Comparison of ENCODE assay signal across 34 cellular contexts in genomic region chr4:86249074-86249473, GRCh38.
"Had no signal": no experiment of that assay in that cellular context is flagged by ENCODE, and none has a peak within 500 bp of the region (broad histone marks: within the 10 kb centered on the region; RNA-seq: fewer than 3 reads in every experiment).

No MANE protein-coding gene starts in this region.

- H3K4me3 Mint-ChIP-seq: activated CD4-positive, alpha-beta memory T cell treated with anti-CD3 and anti-CD28 coated beads for 36 hours; activated CD4-positive, alpha-beta T cell treated with anti-CD3 and anti-CD28 coated beads for 36 hours; activated naive CD4-positive, alpha-beta T cell treated with anti-CD3 and anti-CD28 coated beads for 36 hours; activated T-cell treated with anti-CD3 and anti-CD28 coated beads, Interleukin-2, amount 50 U/mL, for 4 hours; activated T-helper 1 cell treated with anti-CD3 and anti-CD28 coated beads, Interleukin-12 subunit alpha, Interleukin-12 subunit beta, Interleukin-2, Interleukin-4 antibody, amounts not matched to agents 30 ng/mL and 10 ng/mL and 1 ng/mL, durations not matched to agents 14 hours and 24 hours and 36 hours; brain; central memory CD8-positive, alpha-beta T cell; T-helper 1 cell treated with Interleukin-12 subunit alpha and Interleukin-12 subunit beta and Interleukin-4 antibody, amounts not matched to agents 30 μg/mL and 1 μg/mL, for 36 hours; T-helper 2 cell treated with Interferon-gamma antibody and Interleukin-4, amounts not matched to agents 5 μg/mL and 100 μg/mL, for 36 hours had no signal

- H3K4me1 ChIP-seq: adrenal gland, Peyer's patch, SJSA1 had no signal

- H3K9me3 ChIP-seq: adrenal gland, Peyer's patch, SJSA1, SK-N-SH had no signal

- H3K27me3 Mint-ChIP-seq: activated CD4-positive, alpha-beta memory T cell treated with anti-CD3 and anti-CD28 coated beads for 36 hours; activated CD4-positive, alpha-beta T cell treated with anti-CD3 and anti-CD28 coated beads for 36 hours; brain; central memory CD8-positive, alpha-beta T cell had no signal

- H3K4me1 Mint-ChIP-seq: activated CD4-positive, alpha-beta T cell treated with anti-CD3 and anti-CD28 coated beads for 36 hours; brain; central memory CD8-positive, alpha-beta T cell had no signal

- H3K36me3 Mint-ChIP-seq: activated CD4-positive, alpha-beta memory T cell treated with anti-CD3 and anti-CD28 coated beads for 36 hours; activated naive CD4-positive, alpha-beta T cell treated with anti-CD3 and anti-CD28 coated beads, Interleukin-2, amount 50 U/mL, for 72 hours had no signal

- DNase-seq: activated CD4-positive, alpha-beta memory T cell treated with anti-CD3 and anti-CD28 coated beads for 36 hours; activated CD4-positive, alpha-beta T cell treated with anti-CD3 and anti-CD28 coated beads for 36 hours; activated CD4-positive, alpha-beta T cell treated with anti-CD3 and anti-CD28 coated beads, Interleukin-2, amount 50 U/mL, for 1 hour; activated CD8-positive, alpha-beta memory T cell treated with anti-CD3 and anti-CD28 coated beads, Interleukin-2, amount 50 U/mL, for 4 hours; activated gamma-delta T cell treated with Interleukin-2 at 50 U/mL for 16 hours; activated naive CD4-positive, alpha-beta T cell treated with anti-CD3 and anti-CD28 coated beads for 36 hours; activated T-cell treated with anti-CD3 and anti-CD28 coated beads for 4 hours; activated T-cell treated with anti-CD3 and anti-CD28 coated beads, Interleukin-2, amount 50 U/mL, for 4 hours; adrenal gland; KG1; MM.1S; MV-4-11; NCI-H1092; NCI-H1436 treated with DMSO at 0.1 percent for 48 hours; NCI-H187 treated with DMSO at 0.1 percent for 48 hours; NCI-H2081; NCI-H2171 treated with DMSO at 0.1 percent for 48 hours; NCI-H2227 treated with DMSO at 0.1 percent for 48 hours; NCI-H446; NCI-H510A treated with DMSO at 0.1 percent for 48 hours; NCI-H526 treated with DMSO at 0.1 percent for 48 hours; NCI-H82; Peyer's patch; RPMI8226; SHP77 treated with DMSO at 0.1 percent for 48 hours; SK-N-SH had no signal

- H3K9me3 Mint-ChIP-seq: activated CD4-positive, alpha-beta memory T cell treated with anti-CD3 and anti-CD28 coated beads for 36 hours; activated naive CD4-positive, alpha-beta T cell treated with anti-CD3 and anti-CD28 coated beads for 36 hours; activated naive CD4-positive, alpha-beta T cell treated with anti-CD3 and anti-CD28 coated beads, Interleukin-2, amount 50 U/mL, for 72 hours; activated T-cell treated with anti-CD3 and anti-CD28 coated beads, Interleukin-2, amount 50 U/mL, for 4 hours; activated T-helper 1 cell treated with anti-CD3 and anti-CD28 coated beads, Interleukin-12 subunit alpha, Interleukin-12 subunit beta, Interleukin-2, Interleukin-4 antibody, amounts not matched to agents 30 ng/mL and 10 ng/mL and 1 ng/mL, durations not matched to agents 14 hours and 24 hours and 36 hours; T-helper 1 cell treated with Interleukin-12 subunit alpha and Interleukin-12 subunit beta and Interleukin-4 antibody, amounts not matched to agents 30 μg/mL and 1 μg/mL, for 36 hours; T-helper 2 cell treated with Interferon-gamma antibody and Interleukin-4, amounts not matched to agents 5 μg/mL and 100 μg/mL, for 36 hours had no signal

- H3K27ac Mint-ChIP-seq: activated CD4-positive, alpha-beta memory T cell treated with anti-CD3 and anti-CD28 coated beads for 36 hours; activated CD4-positive, alpha-beta T cell treated with anti-CD3 and anti-CD28 coated beads for 36 hours; activated naive CD4-positive, alpha-beta T cell treated with anti-CD3 and anti-CD28 coated beads for 36 hours; activated naive CD4-positive, alpha-beta T cell treated with anti-CD3 and anti-CD28 coated beads, Interleukin-2, amount 50 U/mL, for 72 hours; activated T-helper 1 cell treated with anti-CD3 and anti-CD28 coated beads, Interleukin-12 subunit alpha, Interleukin-12 subunit beta, Interleukin-2, Interleukin-4 antibody, amounts not matched to agents 30 ng/mL and 10 ng/mL and 1 ng/mL, durations not matched to agents 14 hours and 24 hours and 36 hours; brain; T-helper 1 cell treated with Interleukin-12 subunit alpha and Interleukin-12 subunit beta and Interleukin-4 antibody, amounts not matched to agents 30 μg/mL and 1 μg/mL, for 36 hours; T-helper 2 cell treated with Interferon-gamma antibody and Interleukin-4, amounts not matched to agents 5 μg/mL and 100 μg/mL, for 36 hours had no signal

- H3K27ac ChIP-seq: adrenal gland, Peyer's patch, SJSA1 had no signal

- H3K4me3 ChIP-seq: adrenal gland, Peyer's patch, SJSA1 had no signal

- H3K4me2 ChIP-seq: SK-N-SH had no signal

- H3K27me3 ChIP-seq: adrenal gland, Peyer's patch, SJSA1 had no signal

- H3K36me3 ChIP-seq: adrenal gland, Peyer's patch, SJSA1 had no signal

- H3K9ac ChIP-seq: SK-N-SH had no signal

- ATAC-seq: activated CD4-positive, alpha-beta T cell treated with anti-CD3 and anti-CD28 coated beads for 36 hours; activated CD4-positive, CD25-positive, alpha-beta regulatory T cell treated with anti-CD3 and anti-CD28 coated beads, Interleukin-2, amount 50 U/mL, for 24 hours; activated naive CD4-positive, alpha-beta T cell treated with anti-CD3 and anti-CD28 coated beads, Interleukin-2, amount 50 U/mL, for 72 hours; activated T-cell treated with anti-CD3 and anti-CD28 coated beads, Interleukin-2, amount 50 U/mL, for 4 hours had no signal
